16 cellular contexts compared by ENCODE assay signal in the genomic region with DNA sequence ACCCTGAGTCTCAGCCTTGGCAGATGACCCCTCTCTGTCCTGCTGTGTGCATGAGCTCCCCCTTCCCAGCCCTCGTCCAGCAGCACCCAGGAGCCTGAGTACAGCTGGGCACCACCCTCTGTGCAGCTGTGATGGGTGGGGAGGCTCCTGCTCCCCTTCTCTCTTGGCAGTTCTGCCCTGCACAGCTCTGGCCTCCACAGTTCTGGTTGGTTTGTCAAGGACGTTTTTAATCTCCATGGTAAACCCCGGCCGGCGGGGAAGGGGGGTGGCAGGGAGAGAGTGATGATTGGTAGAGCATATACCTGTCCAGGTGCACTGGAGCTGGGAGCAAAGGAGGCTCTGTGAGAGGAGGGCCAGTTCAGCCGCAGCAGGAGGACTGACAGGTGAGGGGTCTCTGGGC. TPM values are rescaled to one million over a fixed set of nuclear protein-coding genes. Genes with fewer than 3 reads are reported as not detected.
DNase-seq lines count a peak whose midpoint lies in the region; ATAC-seq and TF ChIP-seq lines count a peak whose summit lies in the region.
"Had no signal": no experiment of that assay in that cellular context is flagged by ENCODE, and none has a peak within 500 bp of the region (broad histone marks: within the 10 kb centered on the region; RNA-seq: fewer than 3 reads in every experiment).

TSS of gene CLCNKA (plus strand) at position 356 of the 400 bp plus-strand sequence. CDS start 584 bp downstream, outside the sequence.

- TF ChIP-seq CTCF in heart left ventricle (IDR thresholded peaks at IDR 0.05): no peak

- intact Hi-C loops in heart left ventricle (cut with DNase I): no loop called here

- H3K27me3 ChIP-seq in heart left ventricle (no peaks in the 10 kb centered on the region), rectal smooth muscle tissue (ENCODE audit: control insufficient read depth, insufficient read depth, low read length) (no peaks in the 10 kb centered on the region)

- no peaks in the 10 kb centered on the region for H3K36me3 ChIP-seq in heart left ventricle
- H3K36me3 ChIP-seq in rectal smooth muscle tissue (ENCODE audit: control insufficient read depth, insufficient read depth, low read length): no peaks in the 10 kb centered on the region

- H3K27ac ChIP-seq in heart left ventricle (peak within 1 kb of the TSS in 8 of 12 donors; percentile 48 to 99 (median 97)), rectal smooth muscle tissue (ENCODE audit: low read depth, low read length) (peak within 1 kb of the TSS; percentile 99)

- H3K4me1 ChIP-seq in heart left ventricle: peaks cover 0 to 47% (median 19%) of the 10 kb centered on the region in 12 donors
- peaks cover 34% of the 10 kb centered on the region for H3K4me1 ChIP-seq in rectal smooth muscle tissue (ENCODE audit: control insufficient read depth, insufficient read depth, low read length)

- no peaks in the 10 kb centered on the region for H3K9me3 ChIP-seq in heart left ventricle

- no peak within 1 kb of the TSS for H3K4me3 ChIP-seq in heart left ventricle
- no peak within 1 kb of the TSS for H3K4me3 ChIP-seq in rectal smooth muscle tissue (ENCODE audit: low read length)

- H3K9ac ChIP-seq in rectal smooth muscle tissue (ENCODE audit: low read length): no peak within 1 kb of the TSS

- 38 to 61% (median 42%) methylated on average over 6 of the region's 6 CpGs for WGBS in heart left ventricle, 4 donors

- no peak for ATAC-seq in heart left ventricle
- ATAC-seq in HG03280 (IDR thresholded peaks at IDR 0.05; ENCODE audit: unreplicated experiment): no peak
- no peak for ATAC-seq in GM18867 (IDR thresholded peaks at IDR 0.05; ENCODE audit: unreplicated experiment)
- ATAC-seq: activated CD8-positive, alpha-beta T cell treated with anti-CD3 and anti-CD28 coated beads for 36 hours had no signal

- TF ChIP-seq POLR2A in heart left ventricle (IDR thresholded peaks at IDR 0.05): no peak

- DNase-seq in DMS79 treated with DMSO at 0.1 percent for 48 hours (lab: John Stamatoyannopoulos, UW): peak; percentile 87
- DNase-seq in NCI-H2107 (lab: John Stamatoyannopoulos, UW): peak; percentile 41
- peak in 1 of 5 donors; percentile 36 for DNase-seq in heart left ventricle
- no peak for DNase-seq in glomerular visceral epithelial cell (ENCODE audit: extremely low spot score)
- DNase-seq: activated CD8-positive, alpha-beta T cell treated with anti-CD3 and anti-CD28 coated beads for 36 hours; activated T-cell treated with anti-CD3 and anti-CD28 coated beads, Interleukin-2, amount 50 U/mL, for 48 hours; central memory CD4-positive, alpha-beta T cell; effector CD8-positive, alpha-beta T cell; HFFc6; NCI-H2081; NCI-H82 had no signal

RNA-seq across cellular contexts. Expression of gene CLCNKA, which starts in this region (rescaled TPM):
- total RNA-seq in heart left ventricle: 1 to 10 TPM in 1 of 9 donors, under 1 TPM in 6, not detected in 2; 0.25 to 1.1 (median 0.53) TPM
- polyA plus RNA-seq in heart left ventricle: under 1 TPM; 0.25 to 0.95 TPM
- total RNA-seq: activated CD8-positive, alpha-beta T cell treated with anti-CD3 and anti-CD28 coated beads for 36 hours; HFFc6; MCF 10A had no signal
- polyA plus RNA-seq: fibroblast of lung had no signal
